In the genomic region with DNA sequence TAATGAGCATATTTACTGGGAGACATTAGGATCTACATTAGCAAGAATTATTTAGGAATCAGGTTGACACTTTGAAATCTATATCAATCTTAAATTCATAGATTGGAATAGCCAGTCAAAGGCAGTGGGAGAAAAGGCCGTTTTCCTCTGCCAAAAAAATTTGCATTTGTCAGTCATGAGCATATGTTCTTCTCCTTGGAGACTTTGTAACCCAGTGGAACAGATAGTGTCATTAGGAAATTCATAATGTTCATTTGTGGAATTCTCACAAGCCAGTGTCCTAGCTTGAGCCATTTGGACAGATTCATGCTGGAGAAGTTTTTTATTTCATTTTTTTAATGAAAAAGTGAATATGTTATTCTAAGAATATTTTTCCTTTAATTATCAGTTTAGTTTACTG, we compare ENCODE assay signal across 26 cellular contexts.
"Had no signal": no experiment of that assay in that cellular context is flagged by ENCODE, and none has a peak within 500 bp of the region (broad histone marks: within the 10 kb centered on the region; RNA-seq: fewer than 3 reads in every experiment).

No MANE protein-coding gene starts in this region.

- ATAC-seq: stimulated activated effector memory CD8-positive, alpha-beta T cell treated with anti-CD3 and anti-CD28 coated beads, Interleukin-12 subunit alpha, Interleukin-12 subunit beta, amount 100 ng/mL, for 72 hours; stimulated activated memory B cell treated with anti-CD40 and anti-IgM and Interleukin-4, amounts not matched to agents 10 μg/mL and 1 μg/mL and 100 μg/mL, for 72 hours; stimulated activated naive B cell treated with anti-CD40 and anti-IgM and Interleukin-4, amounts not matched to agents 10 μg/mL and 1 μg/mL and 100 μg/mL, for 72 hours; stimulated activated naive CD8-positive, alpha-beta T cell treated with anti-CD3 and anti-CD28 coated beads, Interleukin-15, amount 100 ng/mL, for 72 hours; stimulated activated naive CD8-positive, alpha-beta T cell treated with anti-CD3 and anti-CD28 coated beads, Interleukin-15, Interleukin-2, amounts not matched to agents 100 U/mL and 50 U/mL, for 24 hours; upper lobe of right lung had no signal

- H3K36me3 ChIP-seq: stomach, suprapubic skin, thoracic aorta, thyroid gland, tibial artery, tibial nerve, transverse colon, upper lobe of left lung, upper lobe of right lung, uterus, vagina had no signal

- H3K27ac ChIP-seq: stomach, suprapubic skin, testis, thoracic aorta, thyroid gland, tibial artery, tibial nerve, transverse colon, upper lobe of left lung, upper lobe of right lung, uterus, vagina had no signal

- H3K9me3 ChIP-seq: stomach, suprapubic skin, testis, thoracic aorta, thyroid gland, tibial artery, tibial nerve, transverse colon, upper lobe of left lung, upper lobe of right lung, uterus, vagina had no signal

- H3K4me3 ChIP-seq: stomach, suprapubic skin, testis, thoracic aorta, thyroid gland, tibial artery, tibial nerve, transverse colon, upper lobe of left lung, upper lobe of right lung, uterus, vagina had no signal

- DNase-seq: stimulated activated CD4-positive, alpha-beta T cell treated with anti-CD3 and anti-CD28 coated beads, Interleukin-2, amount 100 ng/mL, for 48 hours; stimulated activated CD4-positive, alpha-beta T cell treated with anti-CD3 and anti-CD28 coated beads, Interleukin-4, amount 100 ng/mL, for 1 hour; stimulated activated CD4-positive, alpha-beta T cell treated with anti-CD3 and anti-CD28 coated beads, Interleukin-4, amount 100 ng/mL, for 24 hours; stimulated activated CD4-positive, alpha-beta T cell treated with anti-CD3 and anti-CD28 coated beads, Interleukin-4, amount 100 ng/mL, for 4 hours; stimulated activated CD8-positive, alpha-beta memory T cell treated with anti-CD3 and anti-CD28 coated beads, Interleukin-4, amount 100 ng/mL, for 48 hours; stimulated activated naive B cell treated with anti-CD40 and anti-IgM and Interleukin-4, amounts not matched to agents 10 μg/mL and 1 μg/mL and 100 μg/mL, for 72 hours; stimulated activated naive CD4-positive, alpha-beta T cell; stimulated activated naive CD4-positive, alpha-beta T cell treated with Interleukin-2 at 50 U/mL for 16 hours; stimulated activated naive CD8-positive, alpha-beta T cell treated with anti-CD3 and anti-CD28 coated beads, Interleukin-15, amount 100 ng/mL, for 72 hours; stimulated activated naive CD8-positive, alpha-beta T cell treated with anti-CD3 and anti-CD28 coated beads, Interleukin-15, Interleukin-2, amounts not matched to agents 100 U/mL and 50 U/mL, for 24 hours; stomach; substantia nigra; testis; thyroid gland; tibial artery; transverse colon; trophoblast cell; upper lobe of left lung; upper lobe of right lung; uterus had no signal

- H3K27me3 ChIP-seq: stomach, suprapubic skin, testis, thyroid gland, tibial artery, tibial nerve, transverse colon, upper lobe of left lung, upper lobe of right lung, uterus, vagina had no signal

- H3K4me1 ChIP-seq: stomach, suprapubic skin, testis, thyroid gland, tibial artery, tibial nerve, transverse colon, upper lobe of left lung, upper lobe of right lung, uterus, vagina had no signal
